In the genomic region with DNA sequence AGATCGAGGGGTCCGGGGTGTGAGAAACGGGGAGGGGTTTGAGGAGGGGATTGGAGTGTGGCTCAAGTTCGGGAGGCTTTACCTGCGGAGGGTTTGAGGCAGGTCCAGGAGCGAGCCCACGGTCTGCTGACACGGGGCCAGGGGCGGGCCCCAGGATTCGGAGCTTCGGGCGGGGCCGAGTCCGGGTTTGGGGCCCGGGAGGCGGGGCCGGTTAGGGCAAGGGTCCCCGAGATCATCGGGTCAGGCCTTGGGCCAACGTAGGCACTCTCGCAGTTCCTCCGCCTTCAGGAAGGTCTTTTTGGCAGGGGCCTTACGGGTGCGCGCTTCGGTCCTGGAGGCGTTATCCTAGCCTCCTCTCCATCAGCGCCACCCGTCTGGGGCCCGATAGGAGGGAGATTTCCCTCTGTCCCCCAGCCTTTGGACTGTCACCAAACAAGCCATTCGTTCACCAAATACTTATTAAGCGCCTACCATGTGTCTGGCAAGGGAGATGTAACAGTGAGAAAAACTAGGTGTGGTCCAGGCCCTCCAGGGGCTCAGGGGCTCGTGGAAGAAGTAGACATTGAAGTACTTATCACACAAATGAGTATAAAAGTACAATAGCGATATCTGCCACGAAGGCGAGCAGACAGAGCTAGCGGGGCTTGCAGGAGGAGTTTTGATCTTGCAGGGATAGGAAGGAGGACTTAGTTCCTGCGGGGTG, we compare ENCODE assay signal across 8 cellular contexts.
DNase-seq lines count a peak whose midpoint lies in the region; ATAC-seq, FAIRE-seq and TF ChIP-seq lines count a peak whose summit lies in the region.
"Not testable (repeated sequence)": the region's sequence is repeated elsewhere in the genome, so short reads cannot be mapped to it uniquely, and the experiment has no call there.

No MANE protein-coding gene starts in this region.

- peak overlapping the region; percentile 94 for H3K27ac Mint-ChIP-seq in T-helper 1 cell treated with Interleukin-12 subunit alpha and Interleukin-12 subunit beta and Interleukin-4 antibody, amounts not matched to agents 30 μg/mL and 1 μg/mL, for 36 hours

- not testable (repeated sequence) for H4K20me1 ChIP-seq in BLaER1; endothelial cell of umbilical vein (replicated peaks; ENCODE audit: control insufficient read depth, extremely low read depth, insufficient read depth, low read length); osteoblast (ENCODE audit: insufficient read depth, low read length)

- not testable (repeated sequence) for ATAC-seq in left lung

- POLR2A ChIA-PET in endothelial cell of umbilical vein (lab: Charles Lee): not testable (repeated sequence)

- H3K9me3 Mint-ChIP-seq in T-helper 1 cell treated with Interleukin-12 subunit alpha and Interleukin-12 subunit beta and Interleukin-4 antibody, amounts not matched to agents 30 μg/mL and 1 μg/mL, for 36 hours: not testable (repeated sequence)

- not testable (repeated sequence) for H3K27me3 Mint-ChIP-seq in T-helper 1 cell treated with Interleukin-12 subunit alpha and Interleukin-12 subunit beta and Interleukin-4 antibody, amounts not matched to agents 30 μg/mL and 1 μg/mL, for 36 hours (ENCODE audit: low read depth)

- CTCF ChIA-PET in endothelial cell of umbilical vein (lab: Charles Lee): not testable (repeated sequence)

- peak overlapping the region; percentile 81 for H3K4me3 Mint-ChIP-seq in T-helper 1 cell treated with Interleukin-12 subunit alpha and Interleukin-12 subunit beta and Interleukin-4 antibody, amounts not matched to agents 30 μg/mL and 1 μg/mL, for 36 hours

- not testable (repeated sequence) for H3K27ac ChIP-seq in BLaER1; HUES48 (ENCODE audit: low read depth, low read length); endothelial cell of umbilical vein (ENCODE audit: insufficient read depth, low read depth, low read length); osteoblast (ENCODE audit: low read depth, low read length)
- H3K27ac ChIP-seq in left lung: peak overlapping the region; percentile 53 to 89
- H3K27ac ChIP-seq in temporal lobe (ENCODE audit: low read depth, low read length): peak overlapping the region; percentile 27

- H3K4me3 ChIP-seq in BLaER1 (peak overlapping the region; percentile 80), HUES48 (ENCODE audit: low read depth, low read length) (peak overlapping the region; percentile 58), adipocyte (ENCODE audit: low read length) (peak overlapping the region; percentile 74), endothelial cell of umbilical vein (replicated peaks in 1 of 3; ENCODE audit: insufficient read depth in 1 of 3, low read depth in 1 of 3, low read length in 3 of 3) (peak overlapping the region in 2 of 3 experiments; percentile 20 to 42), left lung (peak overlapping the region; percentile 36 to 73), osteoblast (ENCODE audit: insufficient read depth, low read length) (peak overlapping the region; percentile 80)

- intact Hi-C loops in endothelial cell of umbilical vein (cut with micrococcal nuclease); left lung (cut with DNase I): not testable (repeated sequence)

- H3K36me3 Mint-ChIP-seq in T-helper 1 cell treated with Interleukin-12 subunit alpha and Interleukin-12 subunit beta and Interleukin-4 antibody, amounts not matched to agents 30 μg/mL and 1 μg/mL, for 36 hours (ENCODE audit: low read depth): not testable (repeated sequence)

- not testable (repeated sequence) for H3K36me3 ChIP-seq in BLaER1; HUES48 (ENCODE audit: control insufficient read depth, insufficient read depth, low read length); adipocyte (ENCODE audit: control insufficient read depth, insufficient read depth, low read length, severe bottlenecking); endothelial cell of umbilical vein (ENCODE audit: control insufficient read depth in 2 of 2, extremely low read depth in 1 of 2, insufficient read depth in 2 of 2, low read length in 2 of 2); left lung; osteoblast (ENCODE audit: insufficient read depth, low read length)

- BruUV-seq in endothelial cell of umbilical vein (replicated peaks; lab: Mats Ljungman, UMichigan): not testable (repeated sequence)

- H3K9me3 ChIP-seq in BLaER1; HUES48 (ENCODE audit: control insufficient read depth, insufficient read depth, low read length); adipocyte (ENCODE audit: control insufficient read depth, low read length); endothelial cell of umbilical vein (replicated peaks; ENCODE audit: control insufficient read depth, insufficient read depth, low read length); left lung; osteoblast (ENCODE audit: low read depth, low read length): not testable (repeated sequence)

- not testable (repeated sequence) for FAIRE-seq in endothelial cell of umbilical vein (lab: Jason Lieb, UNC)

- not testable (repeated sequence) for TF ChIP-seq POLR2A in endothelial cell of umbilical vein (IDR thresholded peaks at IDR 0.05; ENCODE audit: low read depth, low read length)

- H3K9me1 ChIP-seq in endothelial cell of umbilical vein (replicated peaks; ENCODE audit: control insufficient read depth, extremely low read depth, insufficient read depth, low read length): not testable (repeated sequence)

- H3K4me1 ChIP-seq in BLaER1 (peaks cover 33% of the 10 kb centered on the region), adipocyte (ENCODE audit: control insufficient read depth, insufficient read depth, low read length) (peaks cover 11% of the 10 kb centered on the region), osteoblast (ENCODE audit: insufficient read depth, low read length) (peaks cover 16% of the 10 kb centered on the region)
- not testable (repeated sequence) for H3K4me1 ChIP-seq in HUES48 (ENCODE audit: control insufficient read depth, insufficient read depth, low read length); endothelial cell of umbilical vein (ENCODE audit: control insufficient read depth, extremely low read depth, insufficient read depth, low read length); left lung

- H2AFZ ChIP-seq in endothelial cell of umbilical vein (ENCODE audit: low read depth, low read length) (peak overlapping the region; percentile 62), osteoblast (ENCODE audit: low read length) (peak overlapping the region; percentile 62)

- not testable (repeated sequence) for H3K79me2 ChIP-seq in endothelial cell of umbilical vein (ENCODE audit: control insufficient read depth, insufficient read depth, low read length); osteoblast (ENCODE audit: insufficient read depth, low read length)

- not testable (repeated sequence) for DNase-seq in adipocyte (ENCODE audit: low read depth); endothelial cell of umbilical vein (ENCODE audit: low read depth, low spot score); left lung; osteoblast (ENCODE audit: insufficient read length, low spot score, missing footprints)

- not testable (repeated sequence) for TF ChIP-seq CTCF in endothelial cell of umbilical vein (IDR thresholded peaks at IDR 0.05; ENCODE audit: extremely low read depth in 1 of 2, insufficient read depth in 1 of 2, low read depth in 1 of 2, low read length in 2 of 2); left lung (IDR thresholded peaks at IDR 0.05); osteoblast (IDR thresholded peaks at IDR 0.05; ENCODE audit: extremely low read depth, low read depth, low read length)

- not testable (repeated sequence) for H3K27me3 ChIP-seq in BLaER1; HUES48 (ENCODE audit: control insufficient read depth, insufficient read depth, low read length); adipocyte (replicated peaks; ENCODE audit: control insufficient read depth, insufficient read depth, low read length); endothelial cell of umbilical vein (ENCODE audit: control insufficient read depth in 2 of 2, insufficient read depth in 2 of 2, low read length in 2 of 2); left lung; osteoblast (ENCODE audit: insufficient read depth, low read length)

- peaks cover 11% of the 10 kb centered on the region for H3K4me1 Mint-ChIP-seq in T-helper 1 cell treated with Interleukin-12 subunit alpha and Interleukin-12 subunit beta and Interleukin-4 antibody, amounts not matched to agents 30 μg/mL and 1 μg/mL, for 36 hours (ENCODE audit: low read depth)

- H3K4me2 ChIP-seq in BLaER1 (peak overlapping the region; percentile 62), endothelial cell of umbilical vein (ENCODE audit: insufficient read depth, low read length) (peak overlapping the region; percentile 24), osteoblast (ENCODE audit: insufficient read depth, low read length) (peak overlapping the region; percentile 68)

- dilution Hi-C loops in endothelial cell of umbilical vein (cut with MboI; ENCODE audit: extremely low pct_ligation_motif_present, low sequenced_read_pairs): not testable (repeated sequence)

- H3K9ac ChIP-seq in BLaER1; HUES48 (ENCODE audit: low read depth, low read length); adipocyte (ENCODE audit: low read length); endothelial cell of umbilical vein (replicated peaks; ENCODE audit: extremely low read depth, insufficient read depth, low read length): not testable (repeated sequence)
